ENCODE assay signal across 9 cellular contexts in the genomic region with DNA sequence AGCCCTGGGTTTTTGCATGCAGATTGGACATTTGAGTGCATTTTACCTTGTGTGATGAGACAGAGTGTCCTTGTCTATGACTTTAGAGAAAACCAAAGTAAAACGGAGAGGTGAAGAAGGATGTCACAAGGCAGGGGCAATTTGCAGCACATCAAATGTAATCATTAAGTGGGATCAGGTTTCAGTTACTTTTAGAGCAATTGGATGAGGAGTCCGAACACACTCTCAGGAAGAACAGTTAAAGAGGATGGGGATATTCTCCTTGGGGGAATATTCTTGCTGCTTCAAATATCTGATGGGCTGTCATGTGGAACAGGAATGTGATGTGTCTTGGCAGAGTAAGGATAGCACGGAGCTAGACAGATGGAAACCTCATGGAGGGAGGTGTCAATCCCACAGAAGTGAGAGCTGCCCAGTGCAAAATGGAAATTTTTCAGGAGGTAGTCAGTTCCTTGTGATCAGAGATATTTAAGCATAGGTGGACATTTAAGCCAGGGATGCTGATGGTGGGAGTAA. TPM values are rescaled to one million over a fixed set of nuclear protein-coding genes. Genes with fewer than 3 reads are reported as not detected.
DNase-seq lines count a peak whose midpoint lies in the region; ATAC-seq, FAIRE-seq and TF ChIP-seq lines count a peak whose summit lies in the region.
"Had no signal": no experiment of that assay in that cellular context is flagged by ENCODE, and none has a peak within 500 bp of the region (broad histone marks: within the 10 kb centered on the region; RNA-seq: fewer than 3 reads in every experiment).

No MANE protein-coding gene starts in this region.

- no peaks in the 10 kb centered on the region for H3K36me3 ChIP-seq in HepG2 (replicated peaks in 1 of 2; ENCODE audit: control insufficient read depth in 1 of 2, insufficient read depth in 2 of 2, low read length in 2 of 2)
- no peaks in the 10 kb centered on the region for H3K36me3 ChIP-seq in right lobe of liver
- no peaks in the 10 kb centered on the region for H3K36me3 ChIP-seq in kidney (ENCODE audit: control insufficient read depth in 1 of 2, insufficient read depth in 2 of 2, low read length in 2 of 2)
- H3K36me3 ChIP-seq: SJSA1 had no signal

- H3K9me3 ChIP-seq in HepG2 (ENCODE audit: low read length) = no peaks in the 10 kb centered on the region
- no peaks in the 10 kb centered on the region for H3K9me3 ChIP-seq in right lobe of liver
- no peaks in the 10 kb centered on the region for H3K9me3 ChIP-seq in kidney (ENCODE audit: control insufficient read depth in 1 of 2, low read length in 2 of 2)
- H3K9me3 ChIP-seq: SJSA1 had no signal

- no peaks in the 10 kb centered on the region for H4K20me1 ChIP-seq in HepG2 (ENCODE audit: insufficient read depth, low read length)

- no peak for TF ChIP-seq CTCF in HepG2 (CRISPR knock-in tag; IDR thresholded peaks at IDR 0.05)
- no peak for TF ChIP-seq CTCF in right lobe of liver (IDR thresholded peaks at IDR 0.05)
- TF ChIP-seq CTCF in kidney (IDR thresholded peaks at IDR 0.05; ENCODE audit: borderline replicate concordance, extremely low read depth, insufficient read depth) = no peak

- CTCF ChIA-PET in HepG2 (lab: Yijun Ruan, JAX; ENCODE audit: low intra/inter-chr PET ratio, low total read pairs) = no interaction called here
- CTCF ChIA-PET in activated CD8-positive, alpha-beta T cell treated with anti-CD3 and anti-CD28 coated beads, Interleukin-2, amount 10 ng/mL, durations not matched to agents 7 days and 5 days (lab: Charles Lee) = interaction anchor here (1.3 to 1.6 kb wide), 2 partner anchors 10 to 29 kb away, joined by 3 to 5 read pairs; no protein-coding TSS in a partner anchor

- peak overlapping the region; percentile 94 for H3K27ac Mint-ChIP-seq in activated CD8-positive, alpha-beta T cell treated with anti-CD3 and anti-CD28 coated beads, Interleukin-2, amount 10 ng/mL, durations not matched to agents 7 days and 5 days

- H3K4me3 Mint-ChIP-seq in activated CD8-positive, alpha-beta T cell treated with anti-CD3 and anti-CD28 coated beads, Interleukin-2, amount 10 ng/mL, durations not matched to agents 7 days and 5 days = peak overlapping the region; percentile 88

- no peaks in the 10 kb centered on the region; a peak in 1 of 5 replicates for H3K27me3 ChIP-seq in HepG2 (ENCODE audit: control insufficient read depth in 1 of 2, insufficient read depth in 2 of 2, low read length in 2 of 2)
- no peaks in the 10 kb centered on the region for H3K27me3 ChIP-seq in right lobe of liver

- H3K27me3 Mint-ChIP-seq in activated CD8-positive, alpha-beta T cell treated with anti-CD3 and anti-CD28 coated beads, Interleukin-2, amount 10 ng/mL, durations not matched to agents 7 days and 5 days (ENCODE audit: low read depth) = no peaks in the 10 kb centered on the region

- ATAC-seq in HepG2 = no peak; the same call in 1 of the 3 replicates
- ATAC-seq in right lobe of liver = no peak
- ATAC-seq in activated CD8-positive, alpha-beta T cell treated with anti-CD3 and anti-CD28 coated beads, Interleukin-2, amount 10 ng/mL, durations not matched to agents 7 days and 5 days = no peak
- ATAC-seq in GM21529 (IDR thresholded peaks at IDR 0.05; ENCODE audit: unreplicated experiment) = no peak
- ATAC-seq in left cardiac atrium = no peak
- no peak for ATAC-seq in GM18907 (IDR thresholded peaks at IDR 0.05; ENCODE audit: unreplicated experiment)

- TF ChIP-seq EP300 in HepG2 (IDR thresholded peaks at IDR 0.05; ENCODE audit: low read depth in 2 of 2, low read length in 2 of 2) (no peak), HepG2 (CRISPR knock-in tag; IDR thresholded peaks at IDR 0.05; ENCODE audit: borderline replicate concordance) (no peak)

- H2AFZ ChIP-seq in HepG2 (ENCODE audit: low read length) = no peak overlapping the region

- no peaks in the 10 kb centered on the region for H3K9me3 Mint-ChIP-seq in activated CD8-positive, alpha-beta T cell treated with anti-CD3 and anti-CD28 coated beads, Interleukin-2, amount 10 ng/mL, durations not matched to agents 7 days and 5 days (ENCODE audit: insufficient read depth)

- no peaks in the 10 kb centered on the region for H3K79me2 ChIP-seq in HepG2 (ENCODE audit: insufficient read depth, low read length)

- H3K4me1 ChIP-seq in HepG2 (ENCODE audit: insufficient read depth, low read length) (peaks cover 14% of the 10 kb centered on the region; the same call in 1 of the 2 replicates), right lobe of liver (no peaks in the 10 kb centered on the region), kidney (ENCODE audit: control insufficient read depth in 1 of 2, insufficient read depth in 1 of 2, low read depth in 1 of 2, low read length in 2 of 2) (peaks cover 0 to 4% of the 10 kb centered on the region in 2 donors)
- H3K4me1 ChIP-seq: SJSA1 had no signal

- no peak for DNase-seq in HepG2 (ENCODE audit: low spot score)
- DNase-seq in right lobe of liver = no peak
- no peak for DNase-seq in activated CD8-positive, alpha-beta T cell treated with anti-CD3 and anti-CD28 coated beads, Interleukin-2, amount 10 ng/mL, durations not matched to agents 7 days and 5 days
- no peak for DNase-seq in kidney
- DNase-seq in left cardiac atrium = no peak
- no peak for DNase-seq in GM03348 (ENCODE audit: low spot score)

- peak overlapping the region; percentile 82 for H3K4me2 ChIP-seq in HepG2 (ENCODE audit: low read depth, low read length)

- H3K36me3 Mint-ChIP-seq in activated CD8-positive, alpha-beta T cell treated with anti-CD3 and anti-CD28 coated beads, Interleukin-2, amount 10 ng/mL, durations not matched to agents 7 days and 5 days (ENCODE audit: low read depth) = peaks cover 8% of the 10 kb centered on the region

- TF ChIP-seq POLR2A in HepG2 (IDR thresholded peaks at IDR 0.05; ENCODE audit: insufficient read depth in 1 of 2, low read depth in 2 of 2, low read length in 2 of 2) (no peak), right lobe of liver (IDR thresholded peaks at IDR 0.05) (no peak)

- no peak overlapping the region for H3K27ac ChIP-seq in HepG2 (ENCODE audit: extremely low read length, insufficient read depth, low read length)
- no peak overlapping the region for H3K27ac ChIP-seq in right lobe of liver
- H3K27ac ChIP-seq in kidney (ENCODE audit: low read depth in 2 of 2, low read length in 2 of 2) = peak overlapping the region; percentile 20 to 73
- H3K27ac ChIP-seq: SJSA1 had no signal

- FAIRE-seq in HepG2 (lab: Jason Lieb, UNC) (no peak), kidney (lab: Jason Lieb, UNC) (no peak)

- no TSS peak for BruUV-seq in HepG2 (replicated peaks; lab: Mats Ljungman, UMichigan)

- WGBS in HepG2 (ENCODE audit: low lambda C conversion rate) = 27% methylated on average over 3 of the region's 3 CpGs
- WGBS in right lobe of liver (ENCODE audit: insufficient coverage, low coverage, low lambda C conversion rate, missing lambda C conversion rate) = 67% methylated on average over 3 of the region's 3 CpGs

- in situ Hi-C loops in HepG2 (cut with HindIII; ENCODE audit: extremely low pct_ligation_motif_present, low pct_unique_long_range_greater_than_20kb) = no loop called here

- H3K4me1 Mint-ChIP-seq in activated CD8-positive, alpha-beta T cell treated with anti-CD3 and anti-CD28 coated beads, Interleukin-2, amount 10 ng/mL, durations not matched to agents 7 days and 5 days (ENCODE audit: low read depth) = peaks cover 30% of the 10 kb centered on the region

- no peak overlapping the region for H3K4me3 ChIP-seq in HepG2 (replicated peaks in 1 of 3; ENCODE audit: insufficient read depth in 1 of 3, low read depth in 2 of 3, low read length in 3 of 3)
- no peak overlapping the region for H3K4me3 ChIP-seq in right lobe of liver
- peak overlapping the region; percentile 69 to 75 for H3K4me3 ChIP-seq in kidney (ENCODE audit: low read length in 2 of 2)
- H3K4me3 ChIP-seq: SJSA1 had no signal

- no peak overlapping the region for H3K9ac ChIP-seq in HepG2 (ENCODE audit: insufficient read depth, low read depth, low read length)
- peak overlapping the region in 1 of 2 donors; percentile 59 for H3K9ac ChIP-seq in kidney (ENCODE audit: low read length in 2 of 2)

- POLR2A ChIA-PET in HepG2 (lab: Yijun Ruan, JAX) = no interaction called here
- POLR2A ChIA-PET in activated CD8-positive, alpha-beta T cell treated with anti-CD3 and anti-CD28 coated beads, Interleukin-2, amount 10 ng/mL, durations not matched to agents 7 days and 5 days (lab: Charles Lee) = interaction anchor here (1.1 to 2.3 kb wide), 4 partner anchors 13 to 74 kb away, joined by 3 to 14 read pairs (median 4); no protein-coding TSS in a partner anchor

- TF ChIP-seq RAD21 in HepG2 (CRISPR knock-in tag; IDR thresholded peaks at IDR 0.05) = no peak

- intact Hi-C loops in HepG2 (cut with micrococcal nuclease; ENCODE audit: unreplicated experiment) (no loop called here), right lobe of liver (cut with DNase I) (no loop called here), kidney (cut with DNase I) (no loop called here), left cardiac atrium (cut with DNase I) (no loop called here)

RNA-seq across cellular contexts. Expression of gene RAB19, which starts 0.8 kb away (rescaled TPM):
- 0.31 and 0.36 TPM in 2 replicates for total RNA-seq in HepG2 (2016; rRNA removed; fragmentation: Illumina TruSeq; extraction: Trizol)
- total RNA-seq in HepG2 (2016; cell fraction: cytosol; rRNA removed; fragmentation: Illumina TruSeq; extraction: Trizol; ENCODE audit: low read depth) = not detected in 2 replicates
- total RNA-seq in HepG2 (2016; cell fraction: insoluble cytoplasmic fraction; rRNA removed; fragmentation: Illumina TruSeq; extraction: Trizol) = 0.19 and 0.45 TPM in 2 replicates
- total RNA-seq in HepG2 (2016; cell fraction: membrane; rRNA removed; fragmentation: Illumina TruSeq; extraction: Trizol) = 0.28 TPM in 1 of 2 replicates, not detected in the other
- not detected in 2 replicates for total RNA-seq in HepG2 (2016; cell fraction: nucleus; rRNA removed; fragmentation: Illumina TruSeq; extraction: Trizol)
- not detected in 2 replicates for polyA plus RNA-seq in HepG2 (2011; rRNA removed)
- not detected in 2 replicates for polyA plus RNA-seq in HepG2 (2011; cell fraction: cytosol; rRNA removed)
- polyA plus RNA-seq in HepG2 (2011; cell fraction: nucleus; rRNA removed) = not detected in 2 replicates
- polyA plus RNA-seq in HepG2 (2012) = not detected in 2 replicates
- polyA plus RNA-seq in HepG2 (2016; cell fraction: cytosol; fragmentation: Illumina TruSeq; extraction: Trizol; ENCODE audit: low read depth) = not detected in 2 replicates
- polyA plus RNA-seq in HepG2 (2016; cell fraction: insoluble cytoplasmic fraction; fragmentation: Illumina TruSeq; extraction: Trizol; ENCODE audit: low read depth) = not detected in 2 replicates
- polyA plus RNA-seq in HepG2 (2016; cell fraction: membrane; fragmentation: Illumina TruSeq; extraction: Trizol; ENCODE audit: low read depth) = not detected in 2 replicates
- not detected in 2 replicates for polyA plus RNA-seq in HepG2 (2016; cell fraction: nucleus; fragmentation: Illumina TruSeq; extraction: Trizol; ENCODE audit: insufficient read depth, low read depth)
- not detected in 2 replicates for polyA minus RNA-seq in HepG2 (2011; rRNA and poly(A)+ RNA removed; ENCODE audit: low replicate concordance)
- polyA minus RNA-seq in HepG2 (2011; cell fraction: cytosol; rRNA and poly(A)+ RNA removed) = not detected in 2 replicates
- not detected in 2 replicates for polyA minus RNA-seq in HepG2 (2011; cell fraction: nucleus; rRNA and poly(A)+ RNA removed)
- total RNA-seq in right lobe of liver = 1 to 10 TPM in 1 of 6 experiments, under 1 TPM in 1, not detected in 4; 0.27 to 1.0 TPM
- 1 to 10 TPM; 7.2 to 7.3 TPM for total RNA-seq in activated CD8-positive, alpha-beta T cell treated with anti-CD3 and anti-CD28 coated beads, Interleukin-2, amount 10 ng/mL, durations not matched to agents 7 days and 5 days
- total RNA-seq in kidney = 11.5 TPM
- polyA plus RNA-seq in kidney (ENCODE audit: insufficient read depth, low read depth, low replicate concordance) = 0.82 TPM
- total RNA-seq in left cardiac atrium = not detected
- total RNA-seq: SJSA1 had no signal

RNA-seq across cellular contexts. Expression of gene SLC37A3, which starts 6.3 kb away (rescaled TPM):
- 12.9 and 21.3 TPM in 2 replicates for total RNA-seq in HepG2 (2016; rRNA removed; fragmentation: Illumina TruSeq; extraction: Trizol)
- 19.8 and 21.8 TPM in 2 replicates for total RNA-seq in HepG2 (2016; cell fraction: cytosol; rRNA removed; fragmentation: Illumina TruSeq; extraction: Trizol; ENCODE audit: low read depth)
- 12.2 and 20.5 TPM in 2 replicates for total RNA-seq in HepG2 (2016; cell fraction: insoluble cytoplasmic fraction; rRNA removed; fragmentation: Illumina TruSeq; extraction: Trizol)
- total RNA-seq in HepG2 (2016; cell fraction: membrane; rRNA removed; fragmentation: Illumina TruSeq; extraction: Trizol) = 13.9 and 15.8 TPM in 2 replicates
- 31.8 and 37.4 TPM in 2 replicates for total RNA-seq in HepG2 (2016; cell fraction: nucleus; rRNA removed; fragmentation: Illumina TruSeq; extraction: Trizol)
- polyA plus RNA-seq in HepG2 (2011; rRNA removed) = 27.9 and 32.6 TPM in 2 replicates
- 16.9 and 20.1 TPM in 2 replicates for polyA plus RNA-seq in HepG2 (2011; cell fraction: cytosol; rRNA removed)
- 82.0 and 99.8 TPM in 2 replicates for polyA plus RNA-seq in HepG2 (2011; cell fraction: nucleus; rRNA removed)
- polyA plus RNA-seq in HepG2 (2012) = 14.2 and 17.0 TPM in 2 replicates
- 1.5 and 1.9 TPM in 2 replicates for polyA plus RNA-seq in HepG2 (2016; cell fraction: cytosol; fragmentation: Illumina TruSeq; extraction: Trizol; ENCODE audit: low read depth)
- 8.7 and 11.0 TPM in 2 replicates for polyA plus RNA-seq in HepG2 (2016; cell fraction: insoluble cytoplasmic fraction; fragmentation: Illumina TruSeq; extraction: Trizol; ENCODE audit: low read depth)
- 4.4 and 5.6 TPM in 2 replicates for polyA plus RNA-seq in HepG2 (2016; cell fraction: membrane; fragmentation: Illumina TruSeq; extraction: Trizol; ENCODE audit: low read depth)
- polyA plus RNA-seq in HepG2 (2016; cell fraction: nucleus; fragmentation: Illumina TruSeq; extraction: Trizol; ENCODE audit: insufficient read depth, low read depth) = 43.1 and 47.8 TPM in 2 replicates
- polyA minus RNA-seq in HepG2 (2011; rRNA and poly(A)+ RNA removed; ENCODE audit: low replicate concordance) = 37.2 and 46.0 TPM in 2 replicates
- 14.3 and 15.8 TPM in 2 replicates for polyA minus RNA-seq in HepG2 (2011; cell fraction: cytosol; rRNA and poly(A)+ RNA removed)
- polyA minus RNA-seq in HepG2 (2011; cell fraction: nucleus; rRNA and poly(A)+ RNA removed) = 61.8 and 62.4 TPM in 2 replicates
- 10 to 100 TPM in 4 of 6 experiments, 1 to 10 TPM in 2; 9.5 to 22.2 (median 13.6) TPM for total RNA-seq in right lobe of liver
- 10 to 100 TPM; 19.9 to 23.9 TPM for total RNA-seq in activated CD8-positive, alpha-beta T cell treated with anti-CD3 and anti-CD28 coated beads, Interleukin-2, amount 10 ng/mL, durations not matched to agents 7 days and 5 days
- total RNA-seq in kidney = 50.3 TPM
- polyA plus RNA-seq in kidney (ENCODE audit: insufficient read depth, low read depth, low replicate concordance) = 19.5 TPM
- total RNA-seq in left cardiac atrium = 10 to 100 TPM; 11.4 to 18.7 TPM

Comparison
In these comparisons a context has a peak if more than half of its experiments do, and no peak if none do; other contexts are left out.
1. H3K27ac ChIP-seq: peak in kidney (2 of 2); none in HepG2 (single experiment) and right lobe of liver (0 of 3).
2. H3K4me3 ChIP-seq: peak in kidney (2 of 2); none in HepG2 (0 of 3) and right lobe of liver (0 of 3).